In genomic region chr7:25900887-25901286, GRCh38 we compare ENCODE assay signal across 28 cellular contexts.
"Had no signal": no experiment of that assay in that cellular context is flagged by ENCODE, and none has a peak within 500 bp of the region (broad histone marks: within the 10 kb centered on the region; RNA-seq: fewer than 3 reads in every experiment).

No MANE protein-coding gene starts in this region.

- ATAC-seq: left lung; lower lobe of right lung; naive thymus-derived CD4-positive, alpha-beta T cell; natural killer cell treated with Interleukin-12 subunit alpha and Interleukin-12 subunit beta and Interleukin-15 and Interleukin-18, amount 100 ng/mL, for 72 hours; right lobe of liver; stimulated activated naive B cell treated with anti-CD40 and anti-IgM and Interleukin-4, amounts not matched to agents 10 μg/mL and 1 μg/mL and 100 μg/mL, for 72 hours; stimulated activated naive CD8-positive, alpha-beta T cell treated with anti-CD3 and anti-CD28 coated beads, Interleukin-15, Interleukin-2, amounts not matched to agents 100 U/mL and 50 U/mL, for 24 hours; upper lobe of right lung had no signal

- H3K9me3 ChIP-seq: left lung, lower lobe of right lung, mucosa of descending colon, ovary, right atrium auricular region, right lobe of liver, stomach, testis, thyroid gland, transverse colon, upper lobe of right lung had no signal

- H3K27ac ChIP-seq: left lung, lower lobe of right lung, right atrium auricular region, right lobe of liver, skin epidermis, stomach, testis, thyroid gland, transverse colon, upper lobe of right lung had no signal

- H3K27me3 ChIP-seq: ovary, right atrium auricular region, right lobe of liver, testis, thyroid gland, upper lobe of right lung had no signal

- DNase-seq: hypothalamus; immature natural killer cell; kidney; left colon; left lung; lower lobe of right lung; mammary epithelial cell; mesendoderm; mucosa of descending colon; naive thymus-derived CD4-positive, alpha-beta T cell; right lobe of liver; stimulated activated CD4-positive, alpha-beta T cell treated with anti-CD3 and anti-CD28 coated beads, Interleukin-12 subunit alpha, Interleukin-12 subunit beta, amount 100 ng/mL, for 4 hours; stimulated activated CD4-positive, alpha-beta T cell treated with anti-CD3 and anti-CD28 coated beads, Interleukin-15, amount 100 ng/mL, for 24 hours; stimulated activated CD4-positive, alpha-beta T cell treated with anti-CD3 and anti-CD28 coated beads, Interleukin-2, amount 100 ng/mL, for 24 hours; stimulated activated CD4-positive, alpha-beta T cell treated with anti-CD3 and anti-CD28 coated beads, Interleukin-4, amount 100 ng/mL, for 1 hour; stimulated activated naive B cell treated with anti-CD40 and anti-IgM and Interleukin-4, amounts not matched to agents 10 μg/mL and 1 μg/mL and 100 μg/mL, for 72 hours; stimulated activated naive CD8-positive, alpha-beta T cell treated with anti-CD3 and anti-CD28 coated beads, Interleukin-15, Interleukin-2, amounts not matched to agents 100 U/mL and 50 U/mL, for 24 hours; stomach; testis; thyroid gland; transverse colon; upper lobe of right lung had no signal

- H3K4me1 ChIP-seq: left lung, lower lobe of right lung, right atrium auricular region, right lobe of liver, testis, thyroid gland, transverse colon, upper lobe of right lung had no signal

- H3K36me3 Mint-ChIP-seq: immature natural killer cell; mesothelial cell of epicardium; natural killer cell treated with Interleukin-12 subunit alpha and Interleukin-12 subunit beta and Interleukin-15 and Interleukin-18, amount 100 ng/mL, for 72 hours; stimulated activated naive B cell treated with anti-CD40 and anti-IgM and Interleukin-4, amounts not matched to agents 10 μg/mL and 1 μg/mL and 100 μg/mL, for 72 hours had no signal

- H3K36me3 ChIP-seq: left lung, lower lobe of right lung, ovary, right atrium auricular region, right lobe of liver, stomach, thyroid gland, transverse colon, upper lobe of right lung had no signal

- H3K27ac Mint-ChIP-seq: immature natural killer cell; mesothelial cell of epicardium; naive thymus-derived CD4-positive, alpha-beta T cell; natural killer cell treated with Interleukin-12 subunit alpha and Interleukin-12 subunit beta and Interleukin-15 and Interleukin-18, amount 100 ng/mL, for 72 hours; progenitor cell of endocrine pancreas; stimulated activated naive B cell treated with anti-CD40 and anti-IgM and Interleukin-4, amounts not matched to agents 10 μg/mL and 1 μg/mL and 100 μg/mL, for 72 hours had no signal

- H3K9me3 Mint-ChIP-seq: immature natural killer cell; mesothelial cell of epicardium; naive thymus-derived CD4-positive, alpha-beta T cell; natural killer cell treated with Interleukin-12 subunit alpha and Interleukin-12 subunit beta and Interleukin-15 and Interleukin-18, amount 100 ng/mL, for 72 hours; stimulated activated naive B cell treated with anti-CD40 and anti-IgM and Interleukin-4, amounts not matched to agents 10 μg/mL and 1 μg/mL and 100 μg/mL, for 72 hours had no signal

- H3K4me3 ChIP-seq: left lung, lower lobe of right lung, mucosa of descending colon, ovary, right atrium auricular region, right lobe of liver, skin epidermis, stomach, testis, thyroid gland, transverse colon, upper lobe of right lung had no signal

- H3K4me3 Mint-ChIP-seq: immature natural killer cell; mesothelial cell of epicardium; naive thymus-derived CD4-positive, alpha-beta T cell; natural killer cell treated with Interleukin-12 subunit alpha and Interleukin-12 subunit beta and Interleukin-15 and Interleukin-18, amount 100 ng/mL, for 72 hours; stimulated activated naive B cell treated with anti-CD40 and anti-IgM and Interleukin-4, amounts not matched to agents 10 μg/mL and 1 μg/mL and 100 μg/mL, for 72 hours had no signal
